17 cellular contexts compared by ENCODE assay signal in genomic region chr7:107315821-107316220, GRCh38.
"Had no signal": no experiment of that assay in that cellular context is flagged by ENCODE, and none has a peak within 500 bp of the region (broad histone marks: within the 10 kb centered on the region; RNA-seq: fewer than 3 reads in every experiment).

No MANE protein-coding gene starts in this region.

- H3K4me3 ChIP-seq: hepatocyte, lung, pancreas had no signal

- H3K27me3 ChIP-seq: hepatocyte, pancreas had no signal

- H3K27ac ChIP-seq: hepatocyte, pancreas had no signal

- H3K9me3 ChIP-seq: pancreas had no signal

- DNase-seq: dermis blood vessel endothelial cell; foreskin melanocyte; head of caudate nucleus; left colon; left ventricle myocardium superior; mesendoderm; naive B cell; occipital lobe; pancreas; right cardiac atrium; small intestine; stimulated activated CD4-positive, alpha-beta T cell treated with anti-CD3 and anti-CD28 coated beads, Interleukin-12 subunit alpha, Interleukin-12 subunit beta, amount 100 ng/mL, for 4 hours; stimulated activated naive CD4-positive, alpha-beta T cell treated with Interleukin-2 at 50 U/mL for 16 hours had no signal

- FAIRE-seq: endothelial cell of umbilical vein, small intestine, urothelium cell line had no signal

- H3K4me1 ChIP-seq: pancreas had no signal
